In genomic region chr17:80427366-80428282, GRCh38 we compare ENCODE assay signal across 1 cellular context.
TF ChIP-seq lines count a peak whose summit lies in the region.

No MANE protein-coding gene starts in this region.

TF ChIP-seq in HepG2, 621 proteins besides CTCF, POLR2A, EP300 and RAD21 (continued from another document):
- TF ChIP-seq ZBTB40 (IDR thresholded peaks at IDR 0.05) (no peak), ZBTB40 (CRISPR knock-in tag; IDR thresholded peaks at IDR 0.05) (no peak)
TF ChIP-seq in HepG2: peak in this region for 3.
